ENCODE assay signal across 8 cellular contexts in the genomic region with DNA sequence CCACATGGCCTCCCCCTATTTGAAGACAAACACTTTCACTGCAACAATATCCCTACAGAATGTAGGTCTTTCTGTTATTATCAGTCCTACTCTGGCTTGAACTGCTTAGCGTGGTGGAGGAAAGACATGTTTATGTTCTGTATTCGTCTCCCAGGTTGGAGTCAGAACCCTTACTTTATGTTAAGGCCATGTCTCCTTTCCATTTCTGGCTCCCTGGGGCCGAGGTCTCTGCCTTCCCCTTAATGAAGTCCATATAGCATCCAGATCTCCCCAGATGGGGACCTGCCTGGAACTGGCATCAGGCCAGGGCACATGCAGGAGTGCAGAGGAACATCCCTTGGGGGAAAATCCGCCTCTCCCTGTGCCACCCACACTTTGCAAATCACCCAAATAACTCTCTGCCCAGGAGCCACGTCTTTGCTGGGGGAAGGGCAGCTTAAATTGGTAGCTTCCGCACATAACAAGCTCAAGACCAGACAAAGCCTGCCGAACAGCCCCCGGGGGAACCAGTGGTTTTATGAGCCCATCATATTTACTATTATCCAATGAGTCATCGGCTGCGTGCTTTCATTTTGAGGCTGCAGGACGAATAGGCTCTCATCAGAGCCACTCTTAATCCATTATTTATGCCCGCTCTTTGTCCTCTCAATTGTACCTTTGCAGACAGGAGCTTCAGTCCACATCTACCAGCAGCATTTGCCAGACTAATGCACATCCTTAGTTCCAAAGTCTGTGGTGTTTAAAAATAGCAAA.
DNase-seq lines count a peak whose midpoint lies in the region; TF ChIP-seq lines count a peak whose summit lies in the region.

No MANE protein-coding gene starts in this region.

- TF ChIP-seq CTCF in cardiac fibroblast (IDR thresholded peaks at IDR 0.05; ENCODE audit: low read depth, low read length): no peak

- peak; percentile 28 for DNase-seq in stimulated activated CD4-positive, alpha-beta T cell treated with anti-CD3 and anti-CD28 coated beads, Interleukin-4, amount 100 ng/mL, for 24 hours
- DNase-seq in stimulated activated CD4-positive, alpha-beta T cell treated with anti-CD3 and anti-CD28 coated beads, Interleukin-4, amount 100 ng/mL, for 1 hour: no peak
- DNase-seq in NCI-H524 (lab: John Stamatoyannopoulos, UW) (peak; percentile 87 to 96), cardiac fibroblast (ENCODE audit: low read depth in 2 of 2) (peak; percentile 48 to 85), skeletal muscle cell (ENCODE audit: low read depth) (peak; percentile 76), T-helper 9 cell (no peak), kidney glomerular epithelial cell (lab: John Stamatoyannopoulos, UW) (no peak), GM19238 (ENCODE audit: insufficient read length, low spot score) (no peak)

- H3K4me3 ChIP-seq in cardiac fibroblast (replicated peaks in 1 of 2; ENCODE audit: low read depth in 2 of 2, low read length in 2 of 2) (peak overlapping the region in 1 of 2 donors; percentile 2), skeletal muscle cell (ENCODE audit: low read depth, low read length) (peak overlapping the region; percentile 18)

Comparison
In these comparisons a context has a peak if more than half of its experiments do, and no peak if none do; other contexts are left out.
1. DNase-seq: peak in stimulated activated CD4-positive, alpha-beta T cell treated with anti-CD3 and anti-CD28 coated beads, Interleukin-4, amount 100 ng/mL, for 24 hours (single experiment), NCI-H524 (2 of 2), cardiac fibroblast (2 of 2) and skeletal muscle cell (single experiment); none in stimulated activated CD4-positive, alpha-beta T cell treated with anti-CD3 and anti-CD28 coated beads, Interleukin-4, amount 100 ng/mL, for 1 hour (single experiment), T-helper 9 cell (single experiment), kidney glomerular epithelial cell (single experiment) and GM19238 (single experiment).